1 cellular context compared by ENCODE assay signal in the genomic region with DNA sequence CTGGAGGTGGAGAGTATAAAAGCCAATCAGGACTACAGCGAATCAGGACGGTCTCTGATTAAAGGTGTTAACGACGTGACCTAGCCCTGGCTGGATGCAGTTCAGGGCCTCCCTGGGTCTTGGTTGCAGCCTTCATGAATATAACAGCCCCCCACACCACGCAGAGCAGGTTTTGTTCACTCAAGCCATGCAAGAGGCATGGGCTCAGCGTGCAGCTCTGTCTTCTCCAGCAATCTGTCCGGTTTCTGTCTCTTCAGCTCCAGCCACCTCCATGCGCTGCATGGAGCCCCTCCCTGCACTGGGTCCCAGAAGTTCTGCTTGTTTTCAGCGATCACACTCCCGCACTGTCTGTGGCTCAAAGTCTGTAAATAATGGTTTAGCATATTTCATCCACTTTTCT.
TF ChIP-seq lines count a peak whose summit lies in the region.

No MANE protein-coding gene starts in this region.

TF ChIP-seq in GM23338, 12 proteins besides CTCF, POLR2A, EP300 and RAD21:
- TF ChIP-seq EZH2 (IDR thresholded peaks at IDR 0.05; ENCODE audit: low read depth, unreplicated experiment) (no peak), CREB1 (CRISPR knock-in tag; IDR thresholded peaks at IDR 0.05; ENCODE audit: low read depth) (no peak), ZNF114 (CRISPR knock-in tag; IDR thresholded peaks at IDR 0.05) (no peak), EZH2phosphoT487 (IDR thresholded peaks at IDR 0.05; ENCODE audit: unreplicated experiment) (no peak), POLR2AphosphoS5 (IDR thresholded peaks at IDR 0.05; ENCODE audit: low read depth) (no peak), JUNB (IDR thresholded peaks at IDR 0.05; ENCODE audit: unreplicated experiment) (no peak), STAT1 (IDR thresholded peaks at IDR 0.05; ENCODE audit: unreplicated experiment) (no peak), ZNF331 (CRISPR knock-in tag; IDR thresholded peaks at IDR 0.05; ENCODE audit: low read depth) (no peak)
- TF ChIP-seq, protein P1, sequence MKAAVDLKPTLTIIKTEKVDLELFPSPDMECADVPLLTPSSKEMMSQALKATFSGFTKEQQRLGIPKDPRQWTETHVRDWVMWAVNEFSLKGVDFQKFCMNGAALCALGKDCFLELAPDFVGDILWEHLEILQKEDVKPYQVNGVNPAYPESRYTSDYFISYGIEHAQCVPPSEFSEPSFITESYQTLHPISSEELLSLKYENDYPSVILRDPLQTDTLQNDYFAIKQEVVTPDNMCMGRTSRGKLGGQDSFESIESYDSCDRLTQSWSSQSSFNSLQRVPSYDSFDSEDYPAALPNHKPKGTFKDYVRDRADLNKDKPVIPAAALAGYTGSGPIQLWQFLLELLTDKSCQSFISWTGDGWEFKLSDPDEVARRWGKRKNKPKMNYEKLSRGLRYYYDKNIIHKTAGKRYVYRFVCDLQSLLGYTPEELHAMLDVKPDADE (IDR thresholded peaks at IDR 0.05), result no peak
- TF ChIP-seq, protein P2, sequence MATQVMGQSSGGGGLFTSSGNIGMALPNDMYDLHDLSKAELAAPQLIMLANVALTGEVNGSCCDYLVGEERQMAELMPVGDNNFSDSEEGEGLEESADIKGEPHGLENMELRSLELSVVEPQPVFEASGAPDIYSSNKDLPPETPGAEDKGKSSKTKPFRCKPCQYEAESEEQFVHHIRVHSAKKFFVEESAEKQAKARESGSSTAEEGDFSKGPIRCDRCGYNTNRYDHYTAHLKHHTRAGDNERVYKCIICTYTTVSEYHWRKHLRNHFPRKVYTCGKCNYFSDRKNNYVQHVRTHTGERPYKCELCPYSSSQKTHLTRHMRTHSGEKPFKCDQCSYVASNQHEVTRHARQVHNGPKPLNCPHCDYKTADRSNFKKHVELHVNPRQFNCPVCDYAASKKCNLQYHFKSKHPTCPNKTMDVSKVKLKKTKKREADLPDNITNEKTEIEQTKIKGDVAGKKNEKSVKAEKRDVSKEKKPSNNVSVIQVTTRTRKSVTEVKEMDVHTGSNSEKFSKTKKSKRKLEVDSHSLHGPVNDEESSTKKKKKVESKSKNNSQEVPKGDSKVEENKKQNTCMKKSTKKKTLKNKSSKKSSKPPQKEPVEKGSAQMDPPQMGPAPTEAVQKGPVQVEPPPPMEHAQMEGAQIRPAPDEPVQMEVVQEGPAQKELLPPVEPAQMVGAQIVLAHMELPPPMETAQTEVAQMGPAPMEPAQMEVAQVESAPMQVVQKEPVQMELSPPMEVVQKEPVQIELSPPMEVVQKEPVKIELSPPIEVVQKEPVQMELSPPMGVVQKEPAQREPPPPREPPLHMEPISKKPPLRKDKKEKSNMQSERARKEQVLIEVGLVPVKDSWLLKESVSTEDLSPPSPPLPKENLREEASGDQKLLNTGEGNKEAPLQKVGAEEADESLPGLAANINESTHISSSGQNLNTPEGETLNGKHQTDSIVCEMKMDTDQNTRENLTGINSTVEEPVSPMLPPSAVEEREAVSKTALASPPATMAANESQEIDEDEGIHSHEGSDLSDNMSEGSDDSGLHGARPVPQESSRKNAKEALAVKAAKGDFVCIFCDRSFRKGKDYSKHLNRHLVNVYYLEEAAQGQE (IDR thresholded peaks at IDR 0.05; ENCODE audit: unreplicated experiment), result no peak
- TF ChIP-seq, protein P3, sequence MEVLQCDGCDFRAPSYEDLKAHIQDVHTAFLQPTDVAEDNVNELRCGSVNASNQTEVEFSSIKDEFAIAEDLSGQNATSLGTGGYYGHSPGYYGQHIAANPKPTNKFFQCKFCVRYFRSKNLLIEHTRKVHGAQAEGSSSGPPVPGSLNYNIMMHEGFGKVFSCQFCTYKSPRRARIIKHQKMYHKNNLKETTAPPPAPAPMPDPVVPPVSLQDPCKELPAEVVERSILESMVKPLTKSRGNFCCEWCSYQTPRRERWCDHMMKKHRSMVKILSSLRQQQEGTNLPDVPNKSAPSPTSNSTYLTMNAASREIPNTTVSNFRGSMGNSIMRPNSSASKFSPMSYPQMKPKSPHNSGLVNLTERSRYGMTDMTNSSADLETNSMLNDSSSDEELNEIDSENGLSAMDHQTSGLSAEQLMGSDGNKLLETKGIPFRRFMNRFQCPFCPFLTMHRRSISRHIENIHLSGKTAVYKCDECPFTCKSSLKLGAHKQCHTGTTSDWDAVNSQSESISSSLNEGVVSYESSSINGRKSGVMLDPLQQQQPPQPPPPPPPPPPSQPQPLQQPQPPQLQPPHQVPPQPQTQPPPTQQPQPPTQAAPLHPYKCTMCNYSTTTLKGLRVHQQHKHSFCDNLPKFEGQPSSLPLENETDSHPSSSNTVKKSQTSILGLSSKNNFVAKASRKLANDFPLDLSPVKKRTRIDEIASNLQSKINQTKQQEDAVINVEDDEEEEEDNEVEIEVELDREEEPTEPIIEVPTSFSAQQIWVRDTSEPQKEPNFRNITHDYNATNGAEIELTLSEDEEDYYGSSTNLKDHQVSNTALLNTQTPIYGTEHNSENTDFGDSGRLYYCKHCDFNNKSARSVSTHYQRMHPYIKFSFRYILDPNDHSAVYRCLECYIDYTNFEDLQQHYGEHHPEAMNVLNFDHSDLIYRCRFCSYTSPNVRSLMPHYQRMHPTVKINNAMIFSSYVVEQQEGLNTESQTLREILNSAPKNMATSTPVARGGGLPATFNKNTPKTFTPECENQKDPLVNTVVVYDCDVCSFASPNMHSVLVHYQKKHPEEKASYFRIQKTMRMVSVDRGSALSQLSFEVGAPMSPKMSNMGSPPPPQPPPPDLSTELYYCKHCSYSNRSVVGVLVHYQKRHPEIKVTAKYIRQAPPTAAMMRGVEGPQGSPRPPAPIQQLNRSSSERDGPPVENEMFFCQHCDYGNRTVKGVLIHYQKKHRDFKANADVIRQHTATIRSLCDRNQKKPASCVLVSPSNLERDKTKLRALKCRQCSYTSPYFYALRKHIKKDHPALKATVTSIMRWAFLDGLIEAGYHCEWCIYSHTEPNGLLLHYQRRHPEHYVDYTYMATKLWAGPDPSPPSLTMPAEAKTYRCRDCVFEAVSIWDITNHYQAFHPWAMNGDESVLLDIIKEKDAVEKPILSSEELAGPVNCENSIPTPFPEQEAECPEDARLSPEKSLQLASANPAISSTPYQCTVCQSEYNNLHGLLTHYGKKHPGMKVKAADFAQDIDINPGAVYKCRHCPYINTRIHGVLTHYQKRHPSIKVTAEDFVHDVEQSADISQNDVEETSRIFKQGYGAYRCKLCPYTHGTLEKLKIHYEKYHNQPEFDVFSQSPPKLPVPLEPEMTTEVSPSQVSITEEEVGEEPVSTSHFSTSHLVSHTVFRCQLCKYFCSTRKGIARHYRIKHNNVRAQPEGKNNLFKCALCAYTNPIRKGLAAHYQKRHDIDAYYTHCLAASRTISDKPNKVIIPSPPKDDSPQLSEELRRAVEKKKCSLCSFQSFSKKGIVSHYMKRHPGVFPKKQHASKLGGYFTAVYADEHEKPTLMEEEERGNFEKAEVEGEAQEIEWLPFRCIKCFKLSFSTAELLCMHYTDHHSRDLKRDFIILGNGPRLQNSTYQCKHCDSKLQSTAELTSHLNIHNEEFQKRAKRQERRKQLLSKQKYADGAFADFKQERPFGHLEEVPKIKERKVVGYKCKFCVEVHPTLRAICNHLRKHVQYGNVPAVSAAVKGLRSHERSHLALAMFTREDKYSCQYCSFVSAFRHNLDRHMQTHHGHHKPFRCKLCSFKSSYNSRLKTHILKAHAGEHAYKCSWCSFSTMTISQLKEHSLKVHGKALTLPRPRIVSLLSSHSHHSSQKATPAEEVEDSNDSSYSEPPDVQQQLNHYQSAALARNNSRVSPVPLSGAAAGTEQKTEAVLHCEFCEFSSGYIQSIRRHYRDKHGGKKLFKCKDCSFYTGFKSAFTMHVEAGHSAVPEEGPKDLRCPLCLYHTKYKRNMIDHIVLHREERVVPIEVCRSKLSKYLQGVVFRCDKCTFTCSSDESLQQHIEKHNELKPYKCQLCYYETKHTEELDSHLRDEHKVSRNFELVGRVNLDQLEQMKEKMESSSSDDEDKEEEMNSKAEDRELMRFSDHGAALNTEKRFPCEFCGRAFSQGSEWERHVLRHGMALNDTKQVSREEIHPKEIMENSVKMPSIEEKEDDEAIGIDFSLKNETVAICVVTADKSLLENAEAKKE (CRISPR knock-in tag; IDR thresholded peaks at IDR 0.05), result no peak
